ENCODE assay signal across 9 cellular contexts in the genomic region with DNA sequence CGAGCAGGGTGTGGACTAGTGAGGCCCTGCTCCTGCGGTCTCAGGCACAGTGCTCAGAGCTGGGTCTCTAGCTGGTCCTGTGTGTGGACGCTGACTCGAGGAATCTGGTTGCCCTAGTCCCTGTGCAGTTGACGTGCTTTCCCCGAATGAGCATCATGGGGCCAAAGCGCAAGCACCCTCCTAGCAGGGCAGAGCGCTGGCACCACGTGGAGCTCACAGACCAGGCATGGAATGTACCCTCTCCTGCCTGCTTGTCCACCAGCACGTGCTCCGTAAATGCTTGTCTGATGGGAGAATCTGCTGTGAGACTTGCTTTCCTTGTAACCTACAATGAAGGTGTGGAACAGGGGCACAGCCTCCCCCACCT.
"Had no signal": no experiment of that assay in that cellular context is flagged by ENCODE, and none has a peak within 500 bp of the region (broad histone marks: within the 10 kb centered on the region; RNA-seq: fewer than 3 reads in every experiment).

No MANE protein-coding gene starts in this region.

- H2AFZ ChIP-seq: GM23248 had no signal

- H3K9ac ChIP-seq: GM23248, KMS-11 had no signal

- FAIRE-seq: H54, HTR-8/SVneo had no signal

- H3K4me2 ChIP-seq: KMS-11 had no signal

- H3K4me3 ChIP-seq: GM23248 had no signal

- DNase-seq: GM23248, GOT3, H9, HCEC 1CT, KBM-7 had no signal

- H3K27ac ChIP-seq: GM23248, KMS-11 had no signal

- H3K36me3 Mint-ChIP-seq: IgD-negative memory B cell had no signal

- H3K4me3 Mint-ChIP-seq: H9 had no signal

- H3K27ac Mint-ChIP-seq: IgD-negative memory B cell had no signal

- H3K27me3 Mint-ChIP-seq: IgD-negative memory B cell had no signal

- H3K4me1 Mint-ChIP-seq: IgD-negative memory B cell had no signal
